ENCODE assay signal across 8 cellular contexts in the genomic region with DNA sequence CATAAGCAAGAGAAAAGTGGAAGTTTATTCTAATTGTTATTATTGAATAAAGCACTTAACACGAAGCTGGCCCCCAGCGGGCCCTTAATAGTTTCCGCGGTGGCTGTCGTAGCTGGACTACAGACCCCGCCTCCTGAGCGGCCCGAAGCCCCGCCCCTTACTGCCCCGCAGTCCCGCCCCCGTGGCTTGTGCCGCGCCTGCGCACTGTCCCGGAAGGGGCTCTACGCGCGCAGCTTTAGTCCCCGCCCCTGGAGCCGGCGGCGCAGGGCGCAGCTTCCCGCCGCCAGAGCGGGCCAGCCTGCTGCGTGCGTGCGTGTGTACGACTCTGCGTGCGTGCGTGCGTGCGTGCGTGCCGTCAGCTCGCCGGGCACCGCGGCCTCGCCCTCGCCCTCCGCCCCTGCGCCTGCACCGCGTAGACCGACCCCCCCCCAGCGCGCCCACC. TPM values are rescaled to one million over a fixed set of nuclear protein-coding genes. Genes with fewer than 3 reads are reported as not detected.
DNase-seq lines count a peak whose midpoint lies in the region; ATAC-seq, FAIRE-seq and TF ChIP-seq lines count a peak whose summit lies in the region.

A gene with protein sequence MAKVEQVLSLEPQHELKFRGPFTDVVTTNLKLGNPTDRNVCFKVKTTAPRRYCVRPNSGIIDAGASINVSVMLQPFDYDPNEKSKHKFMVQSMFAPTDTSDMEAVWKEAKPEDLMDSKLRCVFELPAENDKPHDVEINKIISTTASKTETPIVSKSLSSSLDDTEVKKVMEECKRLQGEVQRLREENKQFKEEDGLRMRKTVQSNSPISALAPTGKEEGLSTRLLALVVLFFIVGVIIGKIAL (plus strand): TSS at position 348 of the 442 bp plus-strand sequence. CDS start 231 bp downstream, outside the sequence.

- TF ChIP-seq CTCF in WTC11 (IDR thresholded peaks at IDR 0.05): no peak
- no peak for TF ChIP-seq CTCF in bronchial epithelial cell (IDR thresholded peaks at IDR 0.05; ENCODE audit: insufficient read depth, low read length, severe bottlenecking)

- H3K4me3 Mint-ChIP-seq in WTC11 (peak within 1 kb of the TSS; percentile 82), immature natural killer cell (peak within 1 kb of the TSS; percentile 87 to 97 (median 94))

- peaks cover 25% of the 10 kb centered on the region for H3K4me1 Mint-ChIP-seq in WTC11
- H3K4me1 Mint-ChIP-seq in immature natural killer cell: peaks cover 34 to 55% of the 10 kb centered on the region in 2 donors

- CTCF ChIA-PET in WTC11 (lab: Charles Lee): interaction anchor here (0.8 to 1.6 kb wide), 7 partner anchors 13 to 409 kb away, joined by 3 to 8 read pairs (median 4); no protein-coding TSS in a partner anchor

- H3K36me3 Mint-ChIP-seq in WTC11: peaks cover 15% of the 10 kb centered on the region
- H3K36me3 Mint-ChIP-seq in immature natural killer cell: peaks cover 0 to 4% (median 0%) of the 10 kb centered on the region in 3 donors

- no peaks in the 10 kb centered on the region for H3K27me3 ChIP-seq in bronchial epithelial cell (ENCODE audit: control insufficient read depth, insufficient read depth, low read length)

- ATAC-seq in GM18909 (IDR thresholded peaks at IDR 0.05; ENCODE audit: poor library complexity, unreplicated experiment) (peak; percentile 98), HG03159 (IDR thresholded peaks at IDR 0.05; ENCODE audit: unreplicated experiment) (peak; percentile 94), WTC11 (peak; percentile 98)

- POLR2A ChIA-PET in WTC11 (lab: Charles Lee): interaction anchor here (0.5 to 1.5 kb wide), 17 partner anchors 11 to 451 kb away, joined by 3 to 9 read pairs (median 4); a partner anchor contains a TSS

- peak within 1 kb of the TSS; percentile 90 for H3K4me3 ChIP-seq in bronchial epithelial cell (ENCODE audit: low read depth, low read length)

- H3K27ac Mint-ChIP-seq in WTC11 (peak within 1 kb of the TSS; percentile 93), immature natural killer cell (peak within 1 kb of the TSS; percentile 96 to 100 (median 98))

- H3K9me3 Mint-ChIP-seq in WTC11: no peaks in the 10 kb centered on the region
- H3K9me3 Mint-ChIP-seq in immature natural killer cell: no peaks in the 10 kb centered on the region

- no peak for FAIRE-seq in bronchial epithelial cell (lab: Jason Lieb, UNC)

- H3K27me3 Mint-ChIP-seq in WTC11 (ENCODE audit: low read depth): no peaks in the 10 kb centered on the region; the same call in 1 of the 2 replicates
- H3K27me3 Mint-ChIP-seq in immature natural killer cell (ENCODE audit: low read depth in 3 of 3): peaks cover 2 to 17% (median 12%) of the 10 kb centered on the region in 3 donors

- H3K36me3 ChIP-seq in bronchial epithelial cell (ENCODE audit: control insufficient read depth, insufficient read depth, low read length): no peaks in the 10 kb centered on the region

- DNase-seq in AG08395 (ENCODE audit: low spot score) (peak; percentile 98), NCI-H2227 (lab: John Stamatoyannopoulos, UW; ENCODE audit: unreplicated experiment) (peak; percentile 98), WTC11 (ENCODE audit: low spot score) (peak; percentile 95), bronchial epithelial cell (ENCODE audit: low read depth) (peak; percentile 84), immature natural killer cell (peak; percentile 98), smooth muscle cell of the brain vasculature (ENCODE audit: low read depth, low spot score) (peak; percentile 85)

TF ChIP-seq in WTC11, 78 proteins besides CTCF, POLR2A, EP300 and RAD21:
- TF ChIP-seq, protein P1, sequence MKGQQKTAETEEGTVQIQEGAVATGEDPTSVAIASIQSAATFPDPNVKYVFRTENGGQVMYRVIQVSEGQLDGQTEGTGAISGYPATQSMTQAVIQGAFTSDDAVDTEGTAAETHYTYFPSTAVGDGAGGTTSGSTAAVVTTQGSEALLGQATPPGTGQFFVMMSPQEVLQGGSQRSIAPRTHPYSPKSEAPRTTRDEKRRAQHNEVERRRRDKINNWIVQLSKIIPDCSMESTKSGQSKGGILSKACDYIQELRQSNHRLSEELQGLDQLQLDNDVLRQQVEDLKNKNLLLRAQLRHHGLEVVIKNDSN (CRISPR knock-in tag; IDR thresholded peaks at IDR 0.05): no peak
- TF ChIP-seq FOXK1 (CRISPR knock-in tag; IDR thresholded peaks at IDR 0.05) (peak; percentile 96), SP1 (CRISPR knock-in tag; conservative IDR thresholded peaks at IDR 0.05) (peak; percentile 84), EMX1 (CRISPR knock-in tag; IDR thresholded peaks at IDR 0.05) (no peak), CREM (CRISPR knock-in tag; IDR thresholded peaks at IDR 0.05) (0 out of 2 replicates have a peak, but pooled peaks have one; percentile 10), ETV6 (CRISPR knock-in tag; IDR thresholded peaks at IDR 0.05) (0 out of 2 replicates have a peak, but pooled peaks have one; percentile 39), GABPB1 (CRISPR knock-in tag; IDR thresholded peaks at IDR 0.05) (peak; percentile 61; the same call in 1 of the 2 replicates)
- TF ChIP-seq, protein P2, sequence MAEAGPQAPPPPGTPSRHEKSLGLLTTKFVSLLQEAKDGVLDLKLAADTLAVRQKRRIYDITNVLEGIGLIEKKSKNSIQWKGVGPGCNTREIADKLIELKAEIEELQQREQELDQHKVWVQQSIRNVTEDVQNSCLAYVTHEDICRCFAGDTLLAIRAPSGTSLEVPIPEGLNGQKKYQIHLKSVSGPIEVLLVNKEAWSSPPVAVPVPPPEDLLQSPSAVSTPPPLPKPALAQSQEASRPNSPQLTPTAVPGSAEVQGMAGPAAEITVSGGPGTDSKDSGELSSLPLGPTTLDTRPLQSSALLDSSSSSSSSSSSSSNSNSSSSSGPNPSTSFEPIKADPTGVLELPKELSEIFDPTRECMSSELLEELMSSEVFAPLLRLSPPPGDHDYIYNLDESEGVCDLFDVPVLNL (CRISPR knock-in tag; IDR thresholded peaks at IDR 0.05; ENCODE audit: borderline replicate concordance, low read depth): peak; percentile 49; the same call in 1 of the 2 replicates
- TF ChIP-seq, protein P3, sequence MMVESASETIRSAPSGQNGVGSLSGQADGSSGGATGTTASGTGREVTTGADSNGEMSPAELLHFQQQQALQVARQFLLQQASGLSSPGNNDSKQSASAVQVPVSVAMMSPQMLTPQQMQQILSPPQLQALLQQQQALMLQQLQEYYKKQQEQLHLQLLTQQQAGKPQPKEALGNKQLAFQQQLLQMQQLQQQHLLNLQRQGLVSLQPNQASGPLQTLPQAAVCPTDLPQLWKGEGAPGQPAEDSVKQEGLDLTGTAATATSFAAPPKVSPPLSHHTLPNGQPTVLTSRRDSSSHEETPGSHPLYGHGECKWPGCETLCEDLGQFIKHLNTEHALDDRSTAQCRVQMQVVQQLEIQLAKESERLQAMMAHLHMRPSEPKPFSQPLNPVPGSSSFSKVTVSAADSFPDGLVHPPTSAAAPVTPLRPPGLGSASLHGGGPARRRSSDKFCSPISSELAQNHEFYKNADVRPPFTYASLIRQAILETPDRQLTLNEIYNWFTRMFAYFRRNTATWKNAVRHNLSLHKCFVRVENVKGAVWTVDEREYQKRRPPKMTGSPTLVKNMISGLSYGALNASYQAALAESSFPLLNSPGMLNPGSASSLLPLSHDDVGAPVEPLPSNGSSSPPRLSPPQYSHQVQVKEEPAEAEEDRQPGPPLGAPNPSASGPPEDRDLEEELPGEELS (CRISPR knock-in tag; IDR thresholded peaks at IDR 0.05): peak; percentile 89
- TF ChIP-seq, protein P4, sequence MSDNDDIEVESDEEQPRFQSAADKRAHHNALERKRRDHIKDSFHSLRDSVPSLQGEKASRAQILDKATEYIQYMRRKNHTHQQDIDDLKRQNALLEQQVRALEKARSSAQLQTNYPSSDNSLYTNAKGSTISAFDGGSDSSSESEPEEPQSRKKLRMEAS (CRISPR knock-in tag; IDR thresholded peaks at IDR 0.05): peak; percentile 40; the same call in 1 of the 2 replicates
- TF ChIP-seq, protein P5, sequence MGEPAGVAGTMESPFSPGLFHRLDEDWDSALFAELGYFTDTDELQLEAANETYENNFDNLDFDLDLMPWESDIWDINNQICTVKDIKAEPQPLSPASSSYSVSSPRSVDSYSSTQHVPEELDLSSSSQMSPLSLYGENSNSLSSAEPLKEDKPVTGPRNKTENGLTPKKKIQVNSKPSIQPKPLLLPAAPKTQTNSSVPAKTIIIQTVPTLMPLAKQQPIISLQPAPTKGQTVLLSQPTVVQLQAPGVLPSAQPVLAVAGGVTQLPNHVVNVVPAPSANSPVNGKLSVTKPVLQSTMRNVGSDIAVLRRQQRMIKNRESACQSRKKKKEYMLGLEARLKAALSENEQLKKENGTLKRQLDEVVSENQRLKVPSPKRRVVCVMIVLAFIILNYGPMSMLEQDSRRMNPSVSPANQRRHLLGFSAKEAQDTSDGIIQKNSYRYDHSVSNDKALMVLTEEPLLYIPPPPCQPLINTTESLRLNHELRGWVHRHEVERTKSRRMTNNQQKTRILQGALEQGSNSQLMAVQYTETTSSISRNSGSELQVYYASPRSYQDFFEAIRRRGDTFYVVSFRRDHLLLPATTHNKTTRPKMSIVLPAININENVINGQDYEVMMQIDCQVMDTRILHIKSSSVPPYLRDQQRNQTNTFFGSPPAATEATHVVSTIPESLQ (CRISPR knock-in tag; IDR thresholded peaks at IDR 0.05): no peak
- TF ChIP-seq, protein P6, sequence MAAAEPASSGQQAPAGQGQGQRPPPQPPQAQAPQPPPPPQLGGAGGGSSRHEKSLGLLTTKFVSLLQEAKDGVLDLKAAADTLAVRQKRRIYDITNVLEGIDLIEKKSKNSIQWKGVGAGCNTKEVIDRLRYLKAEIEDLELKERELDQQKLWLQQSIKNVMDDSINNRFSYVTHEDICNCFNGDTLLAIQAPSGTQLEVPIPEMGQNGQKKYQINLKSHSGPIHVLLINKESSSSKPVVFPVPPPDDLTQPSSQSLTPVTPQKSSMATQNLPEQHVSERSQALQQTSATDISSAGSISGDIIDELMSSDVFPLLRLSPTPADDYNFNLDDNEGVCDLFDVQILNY (CRISPR knock-in tag; IDR thresholded peaks at IDR 0.05): peak; percentile 97

RNA-seq across cellular contexts. Expression of the gene that starts here (rescaled TPM):
- 46.6 to 55.8 TPM (median 54.8 TPM) in 3 replicates for total RNA-seq in WTC11 (2021)
- 12.9 and 16.3 TPM in 2 replicates for total RNA-seq in bronchial epithelial cell
- 10 to 100 TPM in 2 of 3 donors, 1 to 10 TPM in 1; 9.2 to 26.1 (median 22.8) TPM for polyA plus RNA-seq in immature natural killer cell

Comparison
In these comparisons a context has a peak if more than half of its experiments do, and no peak if none do; other contexts are left out.
1. Peak in every context shown above with its lines: DNase-seq, ATAC-seq and H3K4me3 ChIP-seq.